ENCODE assay signal across 14 cellular contexts in the genomic region with DNA sequence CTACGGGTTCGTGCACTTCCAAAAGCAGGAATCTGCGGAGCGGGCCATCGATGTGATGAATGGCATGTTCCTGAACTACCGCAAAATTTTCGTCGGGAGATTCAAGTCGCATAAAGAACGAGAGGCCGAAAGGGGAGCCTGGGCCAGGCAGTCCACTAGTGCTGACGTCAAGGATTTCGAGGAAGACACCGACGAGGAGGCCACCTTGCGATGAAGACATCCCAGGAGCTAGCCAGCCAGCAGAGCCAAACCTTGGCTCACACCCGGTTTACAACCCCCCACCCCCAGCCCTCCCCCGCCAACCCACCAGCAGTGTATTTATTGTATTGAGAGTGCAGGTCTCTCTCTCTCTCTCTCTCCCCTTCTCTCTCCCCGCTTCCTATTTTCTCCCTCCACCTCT. TPM values are rescaled to one million over a fixed set of nuclear protein-coding genes. Genes with fewer than 3 reads are reported as not detected.
"Had no signal": no experiment of that assay in that cellular context is flagged by ENCODE, and none has a peak within 500 bp of the region (broad histone marks: within the 10 kb centered on the region; RNA-seq: fewer than 3 reads in every experiment).

No MANE protein-coding gene starts in this region.

RNA-seq across cellular contexts. Expression of a gene that starts 1.3 kb away (rescaled TPM):
- total RNA-seq: activated B cell treated with CpG ODN at 0.5 μM for 24 hours; activated CD4-positive, alpha-beta memory T cell treated with anti-CD3 and anti-CD28 coated beads for 36 hours; activated CD4-positive, alpha-beta memory T cell treated with anti-CD3 and anti-CD28 coated beads, Interleukin-2, amount 10 ng/mL, durations not matched to agents 7 days and 5 days; activated CD4-positive, alpha-beta T cell treated with anti-CD3 and anti-CD28 coated beads for 36 hours; activated CD4-positive, alpha-beta T cell treated with anti-CD3 and anti-CD28 coated beads, Interleukin-2, amount 10 ng/mL, durations not matched to agents 24 days and 14 days; activated CD4-positive, alpha-beta T cell treated with anti-CD3 and anti-CD28 coated beads, Interleukin-2, amount 10 ng/mL, durations not matched to agents 7 days and 5 days; activated CD8-positive, alpha-beta memory T cell treated with anti-CD3 and anti-CD28 coated beads for 36 hours; activated CD8-positive, alpha-beta memory T cell treated with anti-CD3 and anti-CD28 coated beads, Interleukin-2, amount 10 ng/mL, durations not matched to agents 7 days and 5 days; activated CD8-positive, alpha-beta T cell treated with anti-CD3 and anti-CD28 coated beads for 36 hours; activated CD8-positive, alpha-beta T cell treated with anti-CD3 and anti-CD28 coated beads, Interleukin-2, amount 10 ng/mL, durations not matched to agents 7 days and 5 days; T-cell; T-helper 1 cell treated with Interleukin-12 subunit alpha and Interleukin-12 subunit beta and Interleukin-4 antibody, amounts not matched to agents 30 ng/mL and 1 ng/mL, for 36 hours; T-helper 17 cell; T-helper 2 cell treated with Interferon-gamma antibody and Interleukin-4, amounts not matched to agents 100 ng/mL and 5 ng/mL, for 36 hours had no signal
